ENCODE assay signal across 8 cellular contexts in genomic region chr20:31667315-31668285, GRCh38. TPM values are rescaled to one million over a fixed set of nuclear protein-coding genes. Genes with fewer than 3 reads are reported as not detected.
DNase-seq lines count a peak whose midpoint lies in the region; ATAC-seq lines count a peak whose summit lies in the region.

No MANE protein-coding gene starts in this region.

- H3K27me3 Mint-ChIP-seq in stimulated activated naive CD8-positive, alpha-beta T cell treated with anti-CD3 and anti-CD28 coated beads, Interleukin-15, Interleukin-2, amounts not matched to agents 100 ng/mL and 50 ng/mL, for 24 hours, result no peaks in the 10 kb centered on the region
- no peaks in the 10 kb centered on the region for H3K27me3 Mint-ChIP-seq in naive B cell

- H3K4me1 ChIP-seq in adipocyte (ENCODE audit: control insufficient read depth, insufficient read depth, low read length), result peaks cover 69% of the 10 kb centered on the region

- peak overlapping the region; percentile 65 for H3K9ac ChIP-seq in adipocyte (ENCODE audit: low read length)

- no peak for DNase-seq in stimulated activated naive CD8-positive, alpha-beta T cell treated with anti-CD3 and anti-CD28 coated beads, Interleukin-15, Interleukin-2, amounts not matched to agents 100 U/mL and 50 U/mL, for 24 hours
- DNase-seq in adipocyte (ENCODE audit: low read depth), result no peak
- peak; percentile 40 for DNase-seq in naive B cell
- no peak for DNase-seq in NCI-H345 (lab: John Stamatoyannopoulos, UW)
- no peak for DNase-seq in UCSD-AML1 (lab: John Stamatoyannopoulos, UW; ENCODE audit: unreplicated experiment)
- DNase-seq in SHP77 treated with DMSO at 0.1 percent for 48 hours (lab: John Stamatoyannopoulos, UW), result no peak
- DNase-seq in NK-92 treated with Interleukin-12 subunit alpha and Interleukin-12 subunit beta, amount 100 ng/mL, for 24 hours (lab: John Stamatoyannopoulos, UW), result no peak

- H3K4me1 Mint-ChIP-seq in stimulated activated naive CD8-positive, alpha-beta T cell treated with anti-CD3 and anti-CD28 coated beads, Interleukin-15, Interleukin-2, amounts not matched to agents 100 ng/mL and 50 ng/mL, for 24 hours (ENCODE audit: low read depth), result peaks cover 86% of the 10 kb centered on the region
- peaks cover 28 to 32% (median 29%) of the 10 kb centered on the region in 3 donors for H3K4me1 Mint-ChIP-seq in naive B cell

- H3K4me3 ChIP-seq in adipocyte (ENCODE audit: low read length), result no peak overlapping the region

- H3K4me3 Mint-ChIP-seq in stimulated activated naive CD8-positive, alpha-beta T cell treated with anti-CD3 and anti-CD28 coated beads, Interleukin-15, Interleukin-2, amounts not matched to agents 100 ng/mL and 50 ng/mL, for 24 hours, result peak overlapping the region; percentile 19
- H3K4me3 Mint-ChIP-seq in naive B cell, result peak overlapping the region in 7 of 8 donors; percentile 16 to 85 (median 66)

- peaks cover 45% of the 10 kb centered on the region for H3K36me3 ChIP-seq in adipocyte (ENCODE audit: control insufficient read depth, insufficient read depth, low read length, severe bottlenecking)

- H3K9me3 Mint-ChIP-seq in stimulated activated naive CD8-positive, alpha-beta T cell treated with anti-CD3 and anti-CD28 coated beads, Interleukin-15, Interleukin-2, amounts not matched to agents 100 ng/mL and 50 ng/mL, for 24 hours, result no peaks in the 10 kb centered on the region
- H3K9me3 Mint-ChIP-seq in naive B cell, result no peaks in the 10 kb centered on the region

- no peaks in the 10 kb centered on the region for H3K27me3 ChIP-seq in adipocyte (replicated peaks; ENCODE audit: control insufficient read depth, insufficient read depth, low read length)

- H3K36me3 Mint-ChIP-seq in stimulated activated naive CD8-positive, alpha-beta T cell treated with anti-CD3 and anti-CD28 coated beads, Interleukin-15, Interleukin-2, amounts not matched to agents 100 ng/mL and 50 ng/mL, for 24 hours (ENCODE audit: low read depth), result peaks cover 85% of the 10 kb centered on the region
- no peaks in the 10 kb centered on the region for H3K36me3 Mint-ChIP-seq in naive B cell

- H3K9me3 ChIP-seq in adipocyte (ENCODE audit: control insufficient read depth, low read length), result no peaks in the 10 kb centered on the region

- no peak for ATAC-seq in stimulated activated naive CD8-positive, alpha-beta T cell treated with anti-CD3 and anti-CD28 coated beads, Interleukin-15, Interleukin-2, amounts not matched to agents 100 U/mL and 50 U/mL, for 24 hours
- peak; percentile 66 to 89 for ATAC-seq in naive B cell (ENCODE audit: low read depth in 2 of 2)

- H3K27ac Mint-ChIP-seq in stimulated activated naive CD8-positive, alpha-beta T cell treated with anti-CD3 and anti-CD28 coated beads, Interleukin-15, Interleukin-2, amounts not matched to agents 100 ng/mL and 50 ng/mL, for 24 hours, result peak overlapping the region; percentile 81
- peak overlapping the region; percentile 85 to 93 (median 88) for H3K27ac Mint-ChIP-seq in naive B cell

RNA-seq across cellular contexts. Expression of gene COX4I2, which starts 29.9 kb away (rescaled TPM):
- 1 to 10 TPM in 3 of 6 donors, under 1 TPM in 1, not detected in 2; 0.64 to 2.8 (median 1.4) TPM for polyA plus RNA-seq in naive B cell (ENCODE audit: low read depth in 6 of 6)

RNA-seq across cellular contexts. Expression of gene BCL2L1, which starts 55.1 kb away (rescaled TPM):
- 10 to 100 TPM in 1 of 6 donors, 1 to 10 TPM in 5; 6.2 to 13.0 (median 8.9) TPM for polyA plus RNA-seq in naive B cell (ENCODE audit: low read depth in 6 of 6)
